ENCODE assay signal across 27 cellular contexts in the genomic region with DNA sequence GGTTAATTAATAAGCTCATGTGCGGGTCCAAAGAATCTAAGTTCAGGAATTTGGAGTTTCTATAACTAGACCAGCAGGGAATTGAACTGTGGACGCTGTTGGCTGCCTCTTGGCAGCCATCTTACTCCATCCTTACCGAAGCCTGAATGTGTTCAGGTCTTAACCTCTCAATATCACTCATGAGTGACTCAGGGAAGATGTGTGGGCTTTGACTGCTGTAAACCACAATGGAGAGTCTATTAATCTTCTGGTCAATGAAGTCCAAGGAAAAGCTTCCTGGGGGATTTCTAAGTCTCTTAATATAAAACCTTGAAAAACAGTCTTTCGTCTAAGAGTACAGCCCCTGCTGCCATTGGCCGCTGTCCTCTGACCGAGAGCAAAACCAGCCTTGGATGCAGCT.
"Had no signal": no experiment of that assay in that cellular context is flagged by ENCODE, and none has a peak within 500 bp of the region (broad histone marks: within the 10 kb centered on the region; RNA-seq: fewer than 3 reads in every experiment).

No MANE protein-coding gene starts in this region.

- H3K27ac Mint-ChIP-seq: endodermal cell; naive B cell; nephron; stimulated activated effector memory CD8-positive, alpha-beta T cell treated with anti-CD3 and anti-CD28 coated beads, Interleukin-12 subunit alpha, Interleukin-12 subunit beta, amount 100 ng/mL, for 72 hours; type B pancreatic cell had no signal

- H3K4me1 Mint-ChIP-seq: naive B cell; nephron; stimulated activated effector memory CD8-positive, alpha-beta T cell treated with anti-CD3 and anti-CD28 coated beads, Interleukin-12 subunit alpha, Interleukin-12 subunit beta, amount 100 ng/mL, for 72 hours had no signal

- H3K9me3 ChIP-seq: thyroid gland had no signal

- H3K4me3 Mint-ChIP-seq: endodermal cell; naive B cell; nephron; stimulated activated effector memory CD8-positive, alpha-beta T cell treated with anti-CD3 and anti-CD28 coated beads, Interleukin-12 subunit alpha, Interleukin-12 subunit beta, amount 100 ng/mL, for 72 hours; type B pancreatic cell had no signal

- DNase-seq: effector CD4-positive, alpha-beta T cell; endodermal cell; heart right ventricle; hypothalamus; left cardiac atrium; left ventricle myocardium superior; mesenchymal stem cell; midbrain; naive B cell; psoas muscle; small intestine; stimulated activated CD4-positive, alpha-beta T cell treated with anti-CD3 and anti-CD28 coated beads, Interleukin-4, amount 100 ng/mL, for 1 hour; stimulated activated CD8-positive, alpha-beta memory T cell treated with anti-CD3 and anti-CD28 coated beads, Interleukin-4, amount 100 ng/mL, for 48 hours; stimulated activated naive CD8-positive, alpha-beta T cell treated with anti-CD3 and anti-CD28 coated beads, Interleukin-15, Interleukin-2, amounts not matched to agents 100 U/mL and 50 U/mL, for 24 hours; thyroid gland had no signal

- H3K27ac ChIP-seq: coronary artery, heart right ventricle, neutrophil, psoas muscle, right atrium auricular region, suprapubic skin, thyroid gland had no signal

- H3K27me3 Mint-ChIP-seq: type B pancreatic cell had no signal

- H3K27me3 ChIP-seq: heart right ventricle, neutrophil, right atrium auricular region, suprapubic skin, thyroid gland had no signal

- H3K4me1 ChIP-seq: heart right ventricle, psoas muscle, right atrium auricular region, suprapubic skin, thyroid gland had no signal

- FAIRE-seq: endothelial cell of umbilical vein, frontal cortex, islet of Langerhans, small intestine, urothelium cell line had no signal

- H3K4me3 ChIP-seq: coronary artery, heart right ventricle, lung, psoas muscle, right atrium auricular region, suprapubic skin, thyroid gland had no signal

- ATAC-seq: heart right ventricle; left cardiac atrium; left ventricle myocardium superior; psoas muscle; stimulated activated effector memory CD8-positive, alpha-beta T cell treated with anti-CD3 and anti-CD28 coated beads, Interleukin-12 subunit alpha, Interleukin-12 subunit beta, amount 100 ng/mL, for 72 hours; stimulated activated naive CD8-positive, alpha-beta T cell treated with anti-CD3 and anti-CD28 coated beads, Interleukin-15, Interleukin-2, amounts not matched to agents 100 U/mL and 50 U/mL, for 24 hours had no signal

- H3K36me3 Mint-ChIP-seq: stimulated activated effector memory CD8-positive, alpha-beta T cell treated with anti-CD3 and anti-CD28 coated beads, Interleukin-12 subunit alpha, Interleukin-12 subunit beta, amount 100 ng/mL, for 72 hours had no signal

- H3K36me3 ChIP-seq: heart right ventricle, neutrophil, right atrium auricular region, suprapubic skin, thyroid gland had no signal
